In the genomic region with DNA sequence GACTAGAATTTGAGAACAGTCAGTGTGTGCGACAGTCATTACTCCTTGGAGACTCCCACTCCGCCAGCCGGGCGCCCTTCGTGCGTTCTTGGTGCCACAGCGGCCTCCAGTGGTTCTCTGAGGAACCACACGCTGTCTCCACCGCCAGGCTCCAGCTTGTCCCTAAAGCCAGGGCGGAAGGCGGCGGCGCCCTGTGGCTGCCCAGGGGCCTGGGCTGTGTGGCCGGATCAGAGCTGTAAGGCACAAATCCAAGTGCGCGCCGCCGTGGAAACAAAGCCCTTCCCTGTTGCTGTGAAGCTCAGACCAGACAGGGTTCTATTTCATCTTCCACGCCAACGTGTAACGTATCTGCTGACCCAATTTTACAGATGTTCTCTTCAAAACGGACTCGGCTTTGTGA, we compare ENCODE assay signal across 9 cellular contexts. TPM values are rescaled to one million over a fixed set of nuclear protein-coding genes. Genes with fewer than 3 reads are reported as not detected.
DNase-seq lines count a peak whose midpoint lies in the region; ATAC-seq, FAIRE-seq and TF ChIP-seq lines count a peak whose summit lies in the region.
"Had no signal": no experiment of that assay in that cellular context is flagged by ENCODE, and none has a peak within 500 bp of the region (broad histone marks: within the 10 kb centered on the region; RNA-seq: fewer than 3 reads in every experiment).

No MANE protein-coding gene starts in this region.

- H3K4me3 Mint-ChIP-seq in Caco-2 (ENCODE audit: unreplicated experiment): no peak overlapping the region
- no peak overlapping the region for H3K4me3 Mint-ChIP-seq in activated CD8-positive, alpha-beta memory T cell treated with anti-CD3 and anti-CD28 coated beads, Interleukin-2, amount 10 ng/mL, durations not matched to agents 7 days and 5 days

- H3K4me1 Mint-ChIP-seq in Caco-2 (ENCODE audit: low read depth, unreplicated experiment): no peaks in the 10 kb centered on the region
- no peaks in the 10 kb centered on the region for H3K4me1 Mint-ChIP-seq in activated CD8-positive, alpha-beta memory T cell treated with anti-CD3 and anti-CD28 coated beads, Interleukin-2, amount 10 ng/mL, durations not matched to agents 7 days and 5 days

- no peaks in the 10 kb centered on the region for H3K36me3 Mint-ChIP-seq in Caco-2 (ENCODE audit: insufficient read depth, unreplicated experiment)
- H3K36me3 Mint-ChIP-seq in activated CD8-positive, alpha-beta memory T cell treated with anti-CD3 and anti-CD28 coated beads, Interleukin-2, amount 10 ng/mL, durations not matched to agents 7 days and 5 days: peaks cover 5% of the 10 kb centered on the region

- no peak overlapping the region for H3K9ac ChIP-seq in endothelial cell of umbilical vein (replicated peaks; ENCODE audit: extremely low read depth, insufficient read depth, low read length)
- peak overlapping the region; percentile 15 for H3K9ac ChIP-seq in mucosa of stomach (ENCODE audit: low read length)

- CTCF ChIA-PET in Caco-2 (lab: Charles Lee): interaction anchor here (0.6 to 1.2 kb wide), 4 partner anchors 70 to 378 kb away, joined by 3 to 6 read pairs (median 4); a partner anchor contains a TSS
- CTCF ChIA-PET in activated CD8-positive, alpha-beta memory T cell treated with anti-CD3 and anti-CD28 coated beads, Interleukin-2, amount 10 ng/mL, durations not matched to agents 7 days and 5 days (lab: Charles Lee): interaction anchor here (1.0 to 1.6 kb wide), 6 partner anchors 9 to 1421 kb away, joined by 3 to 8 read pairs (median 4); no protein-coding TSS in a partner anchor
- CTCF ChIA-PET in endothelial cell of umbilical vein (lab: Charles Lee): interaction anchor here (0.7 to 1.8 kb wide), 13 partner anchors 8 to 1424 kb away, joined by 3 to 12 read pairs (median 5); no protein-coding TSS in a partner anchor

- H3K27ac ChIP-seq in endothelial cell of umbilical vein (ENCODE audit: insufficient read depth, low read depth, low read length): no peak overlapping the region

- H3K9me1 ChIP-seq in endothelial cell of umbilical vein (replicated peaks; ENCODE audit: control insufficient read depth, extremely low read depth, insufficient read depth, low read length): no peaks in the 10 kb centered on the region

- H3K4me3 ChIP-seq in Caco-2 (ENCODE audit: low read depth, low read length): no peak overlapping the region
- no peak overlapping the region for H3K4me3 ChIP-seq in endothelial cell of umbilical vein (replicated peaks in 1 of 3; ENCODE audit: insufficient read depth in 1 of 3, low read depth in 1 of 3, low read length in 3 of 3)
- H3K4me3 ChIP-seq in mucosa of stomach (ENCODE audit: low read length): no peak overlapping the region

- peak overlapping the region; percentile 66 for H2AFZ ChIP-seq in endothelial cell of umbilical vein (ENCODE audit: low read depth, low read length)

- BruUV-seq in Caco-2 (replicated peaks; lab: Mats Ljungman, UMichigan) (no TSS peak), endothelial cell of umbilical vein (replicated peaks; lab: Mats Ljungman, UMichigan) (no TSS peak)

- no peaks in the 10 kb centered on the region for H3K9me3 Mint-ChIP-seq in Caco-2 (ENCODE audit: unreplicated experiment)
- no peaks in the 10 kb centered on the region for H3K9me3 Mint-ChIP-seq in activated CD8-positive, alpha-beta memory T cell treated with anti-CD3 and anti-CD28 coated beads, Interleukin-2, amount 10 ng/mL, durations not matched to agents 7 days and 5 days (ENCODE audit: low read depth)

- H3K79me2 ChIP-seq in endothelial cell of umbilical vein (ENCODE audit: control insufficient read depth, insufficient read depth, low read length): no peaks in the 10 kb centered on the region

- H3K9me3 ChIP-seq in Caco-2 (no peaks in the 10 kb centered on the region), endothelial cell of umbilical vein (replicated peaks; ENCODE audit: control insufficient read depth, insufficient read depth, low read length) (no peaks in the 10 kb centered on the region), mucosa of stomach (ENCODE audit: control insufficient read depth, low read length) (no peaks in the 10 kb centered on the region)

- TF ChIP-seq CTCF in Caco-2 (IDR thresholded peaks at IDR 0.05; ENCODE audit: insufficient read depth in 1 of 2, low read depth in 1 of 2, low read length in 1 of 2, severe bottlenecking in 1 of 2, unreplicated experiment in 1 of 2) (peak; percentile 62 to 73), endothelial cell of umbilical vein (IDR thresholded peaks at IDR 0.05; ENCODE audit: extremely low read depth in 1 of 2, insufficient read depth in 1 of 2, low read depth in 1 of 2, low read length in 2 of 2) (peak; percentile 72 to 75)

- H3K4me2 ChIP-seq in endothelial cell of umbilical vein (ENCODE audit: insufficient read depth, low read length): peak overlapping the region; percentile 51

- dilution Hi-C loops in endothelial cell of umbilical vein (cut with MboI; ENCODE audit: extremely low pct_ligation_motif_present, low sequenced_read_pairs): no loop called here

- H3K36me3 ChIP-seq in Caco-2 (ENCODE audit: control insufficient read depth, insufficient read depth, low read length): no peaks in the 10 kb centered on the region
- no peaks in the 10 kb centered on the region for H3K36me3 ChIP-seq in endothelial cell of umbilical vein (ENCODE audit: control insufficient read depth in 2 of 2, extremely low read depth in 1 of 2, insufficient read depth in 2 of 2, low read length in 2 of 2)
- H3K36me3 ChIP-seq in mucosa of stomach (ENCODE audit: control insufficient read depth, insufficient read depth, low read length): no peaks in the 10 kb centered on the region

- H3K27ac Mint-ChIP-seq in Caco-2 (ENCODE audit: unreplicated experiment): no peak overlapping the region
- H3K27ac Mint-ChIP-seq in activated CD8-positive, alpha-beta memory T cell treated with anti-CD3 and anti-CD28 coated beads, Interleukin-2, amount 10 ng/mL, durations not matched to agents 7 days and 5 days: no peak overlapping the region

- POLR2A ChIA-PET in Caco-2 (lab: Charles Lee): no interaction called here
- POLR2A ChIA-PET in endothelial cell of umbilical vein (lab: Charles Lee): no interaction called here

- peaks cover under 1% of the 10 kb centered on the region for H3K27me3 Mint-ChIP-seq in Caco-2 (ENCODE audit: insufficient read depth, unreplicated experiment)
- H3K27me3 Mint-ChIP-seq in activated CD8-positive, alpha-beta memory T cell treated with anti-CD3 and anti-CD28 coated beads, Interleukin-2, amount 10 ng/mL, durations not matched to agents 7 days and 5 days: no peaks in the 10 kb centered on the region

- ATAC-seq in GM21360 (IDR thresholded peaks at IDR 0.05; ENCODE audit: unreplicated experiment): peak; percentile 97
- ATAC-seq in activated CD8-positive, alpha-beta memory T cell treated with anti-CD3 and anti-CD28 coated beads, Interleukin-2, amount 10 ng/mL, durations not matched to agents 7 days and 5 days: peak; percentile 82

- no peak for TF ChIP-seq POLR2A in endothelial cell of umbilical vein (IDR thresholded peaks at IDR 0.05; ENCODE audit: low read depth, low read length)

- H4K20me1 ChIP-seq in endothelial cell of umbilical vein (replicated peaks; ENCODE audit: control insufficient read depth, extremely low read depth, insufficient read depth, low read length): no peaks in the 10 kb centered on the region

- intact Hi-C loops in Caco-2 (cut with micrococcal nuclease; ENCODE audit: unreplicated experiment) (loop anchor here (1.0 to 10.0 kb wide), 3 partner anchors 165 to 786 kb away; no protein-coding TSS in a partner anchor), endothelial cell of umbilical vein (cut with micrococcal nuclease) (loop anchor here (1.0 to 2.0 kb wide), 2 partner anchors 940 to 1422 kb away; no protein-coding TSS in a partner anchor)

- DNase-seq in Caco-2 (peak; percentile 65 to 77), HK-2 (ENCODE audit: unreplicated experiment) (peak; percentile 82), NOMO-1 (lab: John Stamatoyannopoulos, UW; ENCODE audit: unreplicated experiment in 2 of 2) (peak; percentile 61 to 63), endothelial cell of umbilical vein (ENCODE audit: low read depth, low spot score) (peak; percentile 67)
- peak; percentile 63 for DNase-seq in activated CD8-positive, alpha-beta memory T cell treated with anti-CD3 and anti-CD28 coated beads, Interleukin-2, amount 10 ng/mL, durations not matched to agents 7 days and 5 days
- DNase-seq in stimulated activated CD8-positive, alpha-beta memory T cell treated with anti-CD3 and anti-CD28 coated beads, Interleukin-4, amount 100 ng/mL, for 48 hours: peak; percentile 78

- FAIRE-seq in endothelial cell of umbilical vein (lab: Jason Lieb, UNC): peak; percentile 98
- FAIRE-seq: TTC549 had no signal

- no peaks in the 10 kb centered on the region for H3K27me3 ChIP-seq in Caco-2 (replicated peaks; ENCODE audit: control insufficient read depth, insufficient read depth, low read length)
- H3K27me3 ChIP-seq in endothelial cell of umbilical vein (ENCODE audit: control insufficient read depth in 2 of 2, insufficient read depth in 2 of 2, low read length in 2 of 2): no peaks in the 10 kb centered on the region
- H3K27me3 ChIP-seq in mucosa of stomach (ENCODE audit: control insufficient read depth, insufficient read depth, low read length): no peaks in the 10 kb centered on the region

- H3K4me1 ChIP-seq in Caco-2: no peaks in the 10 kb centered on the region
- peaks cover 5% of the 10 kb centered on the region for H3K4me1 ChIP-seq in endothelial cell of umbilical vein (ENCODE audit: control insufficient read depth, extremely low read depth, insufficient read depth, low read length)
- no peaks in the 10 kb centered on the region for H3K4me1 ChIP-seq in mucosa of stomach (ENCODE audit: control insufficient read depth, insufficient read depth, low read length)

TF ChIP-seq in endothelial cell of umbilical vein, 7 proteins besides CTCF, POLR2A, EP300 and RAD21 (continues in another document):
- TF ChIP-seq, protein P1, sequence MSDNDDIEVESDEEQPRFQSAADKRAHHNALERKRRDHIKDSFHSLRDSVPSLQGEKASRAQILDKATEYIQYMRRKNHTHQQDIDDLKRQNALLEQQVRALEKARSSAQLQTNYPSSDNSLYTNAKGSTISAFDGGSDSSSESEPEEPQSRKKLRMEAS (IDR thresholded peaks at IDR 0.05; ENCODE audit: insufficient read depth, insufficient read length): no peak
- no peak for TF ChIP-seq GATA2 (IDR thresholded peaks at IDR 0.05; ENCODE audit: insufficient read depth, insufficient read length, low read depth, low read length)

RNA-seq across cellular contexts. Expression of a gene that starts 34.1 kb away (rescaled TPM):
- total RNA-seq in Caco-2 (2022) (35.1 and 37.8 TPM in 2 replicates), endothelial cell of umbilical vein (35.2 and 42.2 TPM in 2 replicates)
- total RNA-seq in activated CD8-positive, alpha-beta memory T cell treated with anti-CD3 and anti-CD28 coated beads, Interleukin-2, amount 10 ng/mL, durations not matched to agents 7 days and 5 days: 100 to 1,000 TPM in 1 of 2 experiments, 10 to 100 TPM in 1; 99.6 to 106 TPM
- polyA plus RNA-seq in endothelial cell of umbilical vein: 42.9 and 44.0 TPM in 2 replicates
- polyA plus RNA-seq in endothelial cell of umbilical vein (2011; cell fraction: cytosol; rRNA removed): 41.1 and 42.8 TPM in 2 replicates
- 44.1 and 46.1 TPM in 2 replicates for polyA plus RNA-seq in endothelial cell of umbilical vein (2011; cell fraction: nucleus; rRNA removed)
- 39.4 and 43.7 TPM in 2 replicates for polyA plus RNA-seq in endothelial cell of umbilical vein (2012)
- polyA minus RNA-seq in endothelial cell of umbilical vein: 56.8 and 73.5 TPM in 2 replicates
- 4.5 TPM for polyA minus RNA-seq in endothelial cell of umbilical vein (2011; cell fraction: cytosol; rRNA and poly(A)+ RNA removed)
- 27.7 and 31.7 TPM in 2 replicates for polyA minus RNA-seq in endothelial cell of umbilical vein (2011; cell fraction: nucleus; rRNA and poly(A)+ RNA removed)
